8 cellular contexts compared by ENCODE assay signal in the genomic region with DNA sequence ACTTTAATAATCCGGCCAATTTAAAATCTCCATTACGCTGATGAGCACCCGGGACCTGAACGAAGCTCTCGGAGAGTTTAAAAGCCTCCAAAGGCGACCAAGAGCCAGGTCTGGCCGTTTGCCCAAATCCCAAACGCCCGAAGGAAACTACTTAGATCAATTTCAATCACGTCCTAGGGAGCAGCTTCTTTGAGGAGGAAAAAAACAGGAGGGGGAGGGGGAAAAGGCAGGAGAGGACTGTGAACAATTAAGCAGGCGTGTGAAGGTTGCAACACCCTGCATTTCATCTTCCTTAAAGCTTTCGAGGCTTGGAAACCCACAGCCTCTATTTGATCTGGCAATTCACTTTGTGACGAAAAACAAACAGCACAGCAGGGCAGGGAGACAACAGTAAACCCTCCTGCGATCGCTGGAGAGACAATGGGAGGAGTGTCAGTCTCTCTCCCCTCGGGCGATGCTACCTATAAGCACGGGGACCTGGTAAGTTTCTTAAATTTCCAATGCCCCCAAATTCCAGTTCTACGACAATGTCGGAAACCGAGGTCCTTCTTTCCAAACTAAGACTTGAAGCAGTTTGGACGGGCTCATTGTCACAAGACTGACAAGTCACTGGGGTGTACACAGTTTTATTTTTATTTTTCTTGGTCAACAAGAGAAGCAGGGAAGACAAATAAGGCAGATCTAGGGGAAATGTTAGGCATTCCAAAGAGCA. TPM values are rescaled to one million over a fixed set of nuclear protein-coding genes. Genes with fewer than 3 reads are reported as not detected.
DNase-seq lines count a peak whose midpoint lies in the region; ATAC-seq and TF ChIP-seq lines count a peak whose summit lies in the region.

No MANE protein-coding gene starts in this region.

- ATAC-seq in GM21447 (IDR thresholded peaks at IDR 0.05; ENCODE audit: unreplicated experiment) = no peak

- H3K9me3 ChIP-seq in BLaER1 treated with 17β-estradiol and CSF1 and Interleukin-3, amounts not matched to agents 10 nM and 100 nM (replicated peaks in 1 of 11) = peaks cover 4 to 11% (median 5%) of the 10 kb centered on the region in 11 experiments; a peak in 19 of 22 replicates
- H3K9me3 ChIP-seq in HUES6 (ENCODE audit: control insufficient read depth, insufficient read depth, low read depth, low read length) (no peaks in the 10 kb centered on the region), hepatocyte (ENCODE audit: low read depth) (no peaks in the 10 kb centered on the region)

- TF ChIP-seq CTCF in hepatocyte (IDR thresholded peaks at IDR 0.05; ENCODE audit: poor library complexity) = no peak

- peaks cover 35 to 60% (median 39%) of the 10 kb centered on the region in 11 experiments for H3K36me3 ChIP-seq in BLaER1 treated with 17β-estradiol and CSF1 and Interleukin-3, amounts not matched to agents 10 nM and 100 nM
- H3K36me3 ChIP-seq in HUES6 (ENCODE audit: control insufficient read depth, insufficient read depth, low read length) (peaks cover 37% of the 10 kb centered on the region), hepatocyte (replicated peaks; ENCODE audit: insufficient read depth, low read depth) (peaks cover 7% of the 10 kb centered on the region)

- peaks cover 23 to 51% (median 43%) of the 10 kb centered on the region in 10 experiments for H3K4me1 ChIP-seq in BLaER1 treated with 17β-estradiol and CSF1 and Interleukin-3, amounts not matched to agents 10 nM and 100 nM
- peaks cover 37% of the 10 kb centered on the region for H3K4me1 ChIP-seq in HUES6 (ENCODE audit: control insufficient read depth, insufficient read depth, low read length)
- peaks cover 27% of the 10 kb centered on the region for H3K4me1 ChIP-seq in hepatocyte (ENCODE audit: insufficient read depth)

- peak overlapping the region in 9 of 11 experiments; percentile 84 to 99 (median 94); a peak in 19 of 22 replicates for H3K4me2 ChIP-seq in BLaER1 treated with 17β-estradiol and CSF1 and Interleukin-3, amounts not matched to agents 10 nM and 100 nM
- peak overlapping the region; percentile 78 for H3K4me2 ChIP-seq in hepatocyte

- H3K4me3 ChIP-seq in BLaER1 treated with 17β-estradiol and CSF1 and Interleukin-3, amounts not matched to agents 10 nM and 100 nM = peak overlapping the region; percentile 87 to 99 (median 94)
- H3K4me3 ChIP-seq in HUES6 (ENCODE audit: low read depth, low read length) = peak overlapping the region; percentile 77
- peak overlapping the region; percentile 76 for H3K4me3 ChIP-seq in hepatocyte

- peak; percentile 64 for DNase-seq in OCI-M1 (lab: John Stamatoyannopoulos, UW)
- peak; percentile 82 for DNase-seq in astrocyte of the hippocampus (ENCODE audit: low read depth, low spot score)
- peak; percentile 64 for DNase-seq in hepatocyte (ENCODE audit: low spot score)
- DNase-seq in retina = peak; percentile 83
- no peak for DNase-seq in HPDE6-E6E7 (ENCODE audit: extremely low spot score)

- no peak overlapping the region for H2AFZ ChIP-seq in hepatocyte

- H3K9me2 ChIP-seq in hepatocyte (replicated peaks; ENCODE audit: insufficient read depth) = no peaks in the 10 kb centered on the region

- H3K9ac ChIP-seq in BLaER1 treated with 17β-estradiol and CSF1 and Interleukin-3, amounts not matched to agents 10 nM and 100 nM = peak overlapping the region; percentile 97 to 100 (median 99)
- H3K9ac ChIP-seq in HUES6 (ENCODE audit: low read length) = peak overlapping the region; percentile 99

- H3K27me3 ChIP-seq in BLaER1 treated with 17β-estradiol and CSF1 and Interleukin-3, amounts not matched to agents 10 nM and 100 nM = no peaks in the 10 kb centered on the region
- H3K27me3 ChIP-seq in HUES6 (ENCODE audit: control insufficient read depth, insufficient read depth, low read length) (no peaks in the 10 kb centered on the region), hepatocyte (no peaks in the 10 kb centered on the region)

- peaks cover 61% of the 10 kb centered on the region for H3K79me2 ChIP-seq in hepatocyte

- peak overlapping the region; percentile 97 to 100 (median 99) for H3K27ac ChIP-seq in BLaER1 treated with 17β-estradiol and CSF1 and Interleukin-3, amounts not matched to agents 10 nM and 100 nM
- H3K27ac ChIP-seq in HUES6 (ENCODE audit: low read depth, low read length) = peak overlapping the region; percentile 97
- peak overlapping the region; percentile 100 for H3K27ac ChIP-seq in hepatocyte

- peaks cover 39 to 61% (median 59%) of the 10 kb centered on the region in 11 experiments for H4K20me1 ChIP-seq in BLaER1 treated with 17β-estradiol and CSF1 and Interleukin-3, amounts not matched to agents 10 nM and 100 nM
- peaks cover 52% of the 10 kb centered on the region for H4K20me1 ChIP-seq in hepatocyte (ENCODE audit: insufficient read depth, poor library complexity, severe bottlenecking)

- 1% methylated on average over 22 of the region's 22 CpGs for WGBS in hepatocyte (ENCODE audit: low lambda C conversion rate, missing lambda C conversion rate)

RNA-seq across cellular contexts. Expression of gene KLF6, which starts 1.1 kb away (rescaled TPM):
- 157 and 187 TPM in 2 replicates for total RNA-seq in hepatocyte
- 602 and 816 TPM in 2 replicates for polyA plus RNA-seq in hepatocyte
